19 cellular contexts compared by ENCODE assay signal in genomic region chr6:16437095-16437494, GRCh38.
DNase-seq lines count a peak whose midpoint lies in the region; ATAC-seq and FAIRE-seq lines count a peak whose summit lies in the region.
"Had no signal": no experiment of that assay in that cellular context is flagged by ENCODE, and none has a peak within 500 bp of the region (broad histone marks: within the 10 kb centered on the region; RNA-seq: fewer than 3 reads in every experiment).

No MANE protein-coding gene starts in this region.

- no peak for ATAC-seq in GM21515 (IDR thresholded peaks at IDR 0.05; ENCODE audit: unreplicated experiment)
- ATAC-seq: stimulated activated naive B cell treated with anti-CD40 and anti-IgM and Interleukin-4, amounts not matched to agents 10 μg/mL and 1 μg/mL and 100 μg/mL, for 72 hours had no signal

- H3K27ac Mint-ChIP-seq in activated naive CD4-positive, alpha-beta T cell treated with anti-CD3 and anti-CD28 coated beads for 36 hours, result peak overlapping the region; percentile 89
- peak overlapping the region; percentile 88 for H3K27ac Mint-ChIP-seq in stimulated activated naive CD8-positive, alpha-beta T cell treated with anti-CD3 and anti-CD28 coated beads, Interleukin-15, Interleukin-2, amounts not matched to agents 100 ng/mL and 50 ng/mL, for 24 hours
- H3K27ac Mint-ChIP-seq: H9 had no signal

- H3K27me3 Mint-ChIP-seq in activated naive CD4-positive, alpha-beta T cell treated with anti-CD3 and anti-CD28 coated beads for 36 hours (ENCODE audit: low read depth), result no peaks in the 10 kb centered on the region
- no peaks in the 10 kb centered on the region for H3K27me3 Mint-ChIP-seq in stimulated activated naive CD8-positive, alpha-beta T cell treated with anti-CD3 and anti-CD28 coated beads, Interleukin-15, Interleukin-2, amounts not matched to agents 100 ng/mL and 50 ng/mL, for 24 hours

- H3K4me3 Mint-ChIP-seq in activated naive CD4-positive, alpha-beta T cell treated with anti-CD3 and anti-CD28 coated beads for 36 hours, result peak overlapping the region; percentile 78
- peak overlapping the region; percentile 77 for H3K4me3 Mint-ChIP-seq in stimulated activated naive CD8-positive, alpha-beta T cell treated with anti-CD3 and anti-CD28 coated beads, Interleukin-15, Interleukin-2, amounts not matched to agents 100 ng/mL and 50 ng/mL, for 24 hours
- H3K4me3 Mint-ChIP-seq: H9; stimulated activated naive B cell treated with anti-CD40 and anti-IgM and Interleukin-4, amounts not matched to agents 10 μg/mL and 1 μg/mL and 100 μg/mL, for 72 hours had no signal

- CTCF ChIA-PET in activated naive CD4-positive, alpha-beta T cell treated with anti-CD3 and anti-CD28 coated beads for 36 hours (lab: Charles Lee), result interaction anchor here (1.3 kb wide), 1 partner anchor 17 kb away, joined by 5 read pairs; no protein-coding TSS in a partner anchor

- H3K36me3 ChIP-seq in effector memory CD4-positive, alpha-beta T cell (ENCODE audit: control insufficient read depth, insufficient read depth, low read length), result no peaks in the 10 kb centered on the region
- H3K36me3 ChIP-seq: right atrium auricular region had no signal

- H3K4me1 ChIP-seq in effector memory CD4-positive, alpha-beta T cell (ENCODE audit: control insufficient read depth, insufficient read depth, low read length, poor library complexity, severe bottlenecking), result peaks cover 31% of the 10 kb centered on the region

- H3K4me1 Mint-ChIP-seq in activated naive CD4-positive, alpha-beta T cell treated with anti-CD3 and anti-CD28 coated beads for 36 hours (ENCODE audit: low read depth), result peaks cover 71% of the 10 kb centered on the region
- peaks cover 78% of the 10 kb centered on the region for H3K4me1 Mint-ChIP-seq in stimulated activated naive CD8-positive, alpha-beta T cell treated with anti-CD3 and anti-CD28 coated beads, Interleukin-15, Interleukin-2, amounts not matched to agents 100 ng/mL and 50 ng/mL, for 24 hours (ENCODE audit: low read depth)

- intact Hi-C loops in activated naive CD4-positive, alpha-beta T cell treated with anti-CD3 and anti-CD28 coated beads for 36 hours (cut with micrococcal nuclease), result loop anchor here (2.0 kb wide), 2 partner anchors 38 to 46 kb away; no protein-coding TSS in a partner anchor

- no peaks in the 10 kb centered on the region for H3K27me3 ChIP-seq in effector memory CD4-positive, alpha-beta T cell (replicated peaks; ENCODE audit: control insufficient read depth, insufficient read depth, low read length, poor library complexity, severe bottlenecking)
- H3K27me3 ChIP-seq: right atrium auricular region had no signal

- no peak for DNase-seq in activated naive CD4-positive, alpha-beta T cell treated with anti-CD3 and anti-CD28 coated beads for 36 hours
- no peak for DNase-seq in activated naive CD4-positive, alpha-beta T cell (lab: John Stamatoyannopoulos, UW)
- peak; percentile 26 for DNase-seq in activated T-cell treated with anti-CD3 and anti-CD28 coated beads for 24 hours (ENCODE audit: low read depth)
- no peak for DNase-seq in effector memory CD4-positive, alpha-beta T cell
- DNase-seq in NCI-H524 (lab: John Stamatoyannopoulos, UW), result no peak
- DNase-seq in GM19239 (ENCODE audit: insufficient read length, low spot score), result no peak
- DNase-seq: EL; H9; kidney; mesenchymal stem cell; MM.1S; NCI-H69; PC-9; SK-N-SH; stimulated activated naive B cell treated with anti-CD40 and anti-IgM and Interleukin-4, amounts not matched to agents 10 μg/mL and 1 μg/mL and 100 μg/mL, for 72 hours had no signal

- no peak for FAIRE-seq in GM19239 (lab: Jason Lieb, UNC)
- FAIRE-seq: kidney, urothelium cell line had no signal

- H3K36me3 Mint-ChIP-seq in activated naive CD4-positive, alpha-beta T cell treated with anti-CD3 and anti-CD28 coated beads for 36 hours (ENCODE audit: low read depth), result peaks cover 10% of the 10 kb centered on the region
- H3K36me3 Mint-ChIP-seq in stimulated activated naive CD8-positive, alpha-beta T cell treated with anti-CD3 and anti-CD28 coated beads, Interleukin-15, Interleukin-2, amounts not matched to agents 100 ng/mL and 50 ng/mL, for 24 hours (ENCODE audit: low read depth), result peaks cover 8% of the 10 kb centered on the region

- no peaks in the 10 kb centered on the region for H3K9me3 ChIP-seq in effector memory CD4-positive, alpha-beta T cell (ENCODE audit: control insufficient read depth, low read length)
- H3K9me3 ChIP-seq: right atrium auricular region, SK-N-SH had no signal

- no peak overlapping the region for H3K27ac ChIP-seq in effector memory CD4-positive, alpha-beta T cell (ENCODE audit: insufficient read depth, low read length, poor library complexity, severe bottlenecking)
- H3K27ac ChIP-seq: PC-9 had no signal

- no peaks in the 10 kb centered on the region for H3K9me3 Mint-ChIP-seq in activated naive CD4-positive, alpha-beta T cell treated with anti-CD3 and anti-CD28 coated beads for 36 hours
- H3K9me3 Mint-ChIP-seq in stimulated activated naive CD8-positive, alpha-beta T cell treated with anti-CD3 and anti-CD28 coated beads, Interleukin-15, Interleukin-2, amounts not matched to agents 100 ng/mL and 50 ng/mL, for 24 hours, result peaks cover 7% of the 10 kb centered on the region
- H3K9me3 Mint-ChIP-seq: H9 had no signal

- peak overlapping the region; percentile 14 for H3K4me3 ChIP-seq in effector memory CD4-positive, alpha-beta T cell (ENCODE audit: insufficient read depth, low read depth, low read length, poor library complexity, severe bottlenecking)
- H3K4me3 ChIP-seq: PC-9, right atrium auricular region had no signal
